Comparison of ENCODE assay signal across 12 cellular contexts in genomic region chr2:12990523-12990922, GRCh38.
DNase-seq lines count a peak whose midpoint lies in the region; ATAC-seq and TF ChIP-seq lines count a peak whose summit lies in the region.
"Had no signal": no experiment of that assay in that cellular context is flagged by ENCODE, and none has a peak within 500 bp of the region (broad histone marks: within the 10 kb centered on the region; RNA-seq: fewer than 3 reads in every experiment).

No MANE protein-coding gene starts in this region.

- no peak overlapping the region for H3K4me3 Mint-ChIP-seq in activated T-helper 2 cell treated with anti-CD3 and anti-CD28 coated beads, Interferon-gamma antibody, Interleukin-2, Interleukin-4, amounts not matched to agents 10 μg/mL and 5 μg/mL and 100 μg/mL, durations not matched to agents 14 hours and 24 hours and 36 hours (ENCODE audit: low read depth)
- H3K4me3 Mint-ChIP-seq: naive B cell had no signal

- intact Hi-C loops in PC-9 (cut with micrococcal nuclease; ENCODE audit: unreplicated experiment), result no loop called here
- intact Hi-C loops in activated T-helper 2 cell treated with anti-CD3 and anti-CD28 coated beads, Interferon-gamma antibody, Interleukin-2, Interleukin-4, amounts not matched to agents 10 μg/mL and 5 μg/mL and 100 μg/mL, durations not matched to agents 14 hours and 24 hours and 36 hours (cut with micrococcal nuclease), result no loop called here

- H3K27me3 ChIP-seq in PC-9 (ENCODE audit: insufficient read depth, low read depth), result no peaks in the 10 kb centered on the region

- H3K27ac Mint-ChIP-seq in activated T-helper 2 cell treated with anti-CD3 and anti-CD28 coated beads, Interferon-gamma antibody, Interleukin-2, Interleukin-4, amounts not matched to agents 10 μg/mL and 5 μg/mL and 100 μg/mL, durations not matched to agents 14 hours and 24 hours and 36 hours, result no peak overlapping the region
- H3K27ac Mint-ChIP-seq: naive B cell had no signal

- no peaks in the 10 kb centered on the region for H4K20me1 ChIP-seq in PC-9 (ENCODE audit: insufficient read depth)

- no peaks in the 10 kb centered on the region for H3F3A ChIP-seq in PC-9 (ENCODE audit: insufficient read depth, low read depth)

- H3K4me3 ChIP-seq in PC-9 (no peak overlapping the region), foreskin fibroblast (ENCODE audit: low read depth in 1 of 2, low read length in 2 of 2) (no peak overlapping the region)

- H2AFZ ChIP-seq in PC-9, result no peak overlapping the region

- no peaks in the 10 kb centered on the region for H3K9me3 ChIP-seq in PC-9 (ENCODE audit: insufficient read depth, low read depth)

- DNase-seq in ACHN, result peak; percentile 16
- DNase-seq in GM10248 (ENCODE audit: extremely low spot score), result no peak
- DNase-seq in PC-9, result no peak
- DNase-seq in foreskin fibroblast, result no peak
- no peak for DNase-seq in activated T-helper 2 cell treated with anti-CD3 and anti-CD28 coated beads, Interferon-gamma antibody, Interleukin-2, Interleukin-4, amounts not matched to agents 10 μg/mL and 5 μg/mL and 100 μg/mL, durations not matched to agents 14 hours and 24 hours and 36 hours (ENCODE audit: low spot score)
- no peak for DNase-seq in activated CD4-positive, alpha-beta T cell treated with anti-CD3 and anti-CD28 coated beads, Interleukin-2, amount 50 U/mL, for 4 hours
- DNase-seq: activated T-cell treated with anti-CD3 and anti-CD28 coated beads, Interleukin-2, amount 50 U/mL, for 1 hour; naive B cell; NCI-H446 treated with DMSO at 0.1 percent for 48 hours; SHP77 treated with DMSO at 0.1 percent for 48 hours had no signal

- TF ChIP-seq CTCF in GM10248 (IDR thresholded peaks at IDR 0.05; ENCODE audit: control extremely low read depth, extremely low read depth, low read depth, missing control alignments) (peak; percentile 1), PC-9 (conservative IDR thresholded peaks at IDR 0.05) (peak; percentile 48), foreskin fibroblast (IDR thresholded peaks at IDR 0.05; ENCODE audit: low read depth, low read length) (peak; percentile 16)

- peaks cover 4% of the 10 kb centered on the region for H3K4me1 Mint-ChIP-seq in activated T-helper 2 cell treated with anti-CD3 and anti-CD28 coated beads, Interferon-gamma antibody, Interleukin-2, Interleukin-4, amounts not matched to agents 10 μg/mL and 5 μg/mL and 100 μg/mL, durations not matched to agents 14 hours and 24 hours and 36 hours (ENCODE audit: low read depth)
- H3K4me1 Mint-ChIP-seq: naive B cell had no signal

- in situ Hi-C loops in ACHN (cut with HindIII; ENCODE audit: low pct_ligation_motif_present, low pct_unique_long_range_greater_than_20kb, low sequenced_read_pairs), result no loop called here

- H3K4me1 ChIP-seq in PC-9 (replicated peaks; ENCODE audit: insufficient read depth), result no peaks in the 10 kb centered on the region

- H3K27me3 Mint-ChIP-seq in activated T-helper 2 cell treated with anti-CD3 and anti-CD28 coated beads, Interferon-gamma antibody, Interleukin-2, Interleukin-4, amounts not matched to agents 10 μg/mL and 5 μg/mL and 100 μg/mL, durations not matched to agents 14 hours and 24 hours and 36 hours (ENCODE audit: low read depth), result peaks cover 44% of the 10 kb centered on the region

- no peaks in the 10 kb centered on the region for H3K36me3 Mint-ChIP-seq in activated T-helper 2 cell treated with anti-CD3 and anti-CD28 coated beads, Interferon-gamma antibody, Interleukin-2, Interleukin-4, amounts not matched to agents 10 μg/mL and 5 μg/mL and 100 μg/mL, durations not matched to agents 14 hours and 24 hours and 36 hours (ENCODE audit: low read depth)
- H3K36me3 Mint-ChIP-seq: naive B cell had no signal

- POLR2A ChIA-PET in GM10248 (lab: Yijun Ruan, JAX) (no interaction called here), PC-9 (lab: Charles Lee; ENCODE audit: unreplicated experiment) (no interaction called here)

- BruUV-seq in PC-9 (replicated peaks; lab: Mats Ljungman, UMichigan), result no TSS peak

- no peaks in the 10 kb centered on the region for H3K36me3 ChIP-seq in PC-9 (ENCODE audit: low read depth)

- no peak overlapping the region for H3K4me2 ChIP-seq in PC-9

- H3K27ac ChIP-seq in PC-9, result no peak overlapping the region

- CTCF ChIA-PET in GM10248 (lab: Yijun Ruan, JAX) (interaction anchor here (1.3 to 2.6 kb wide), 3 partner anchors 10 to 17 kb away, joined by 3 to 9 read pairs (median 5); no protein-coding TSS in a partner anchor), PC-9 (lab: Charles Lee) (interaction anchor here (1.1 kb wide), 1 partner anchor 16 kb away, joined by 4 read pairs; no protein-coding TSS in a partner anchor)

- ATAC-seq in HG03095 (IDR thresholded peaks at IDR 0.05; ENCODE audit: unreplicated experiment) (no peak), GM18868 (IDR thresholded peaks at IDR 0.05; ENCODE audit: unreplicated experiment) (no peak)

- H3K79me2 ChIP-seq in PC-9 (ENCODE audit: low read depth), result no peaks in the 10 kb centered on the region

- H3K9me3 Mint-ChIP-seq in activated T-helper 2 cell treated with anti-CD3 and anti-CD28 coated beads, Interferon-gamma antibody, Interleukin-2, Interleukin-4, amounts not matched to agents 10 μg/mL and 5 μg/mL and 100 μg/mL, durations not matched to agents 14 hours and 24 hours and 36 hours, result no peaks in the 10 kb centered on the region
- H3K9me3 Mint-ChIP-seq: naive B cell had no signal

- H3K9me2 ChIP-seq in PC-9 (ENCODE audit: insufficient read depth), result no peaks in the 10 kb centered on the region
